8 cellular contexts compared by ENCODE assay signal in the genomic region with DNA sequence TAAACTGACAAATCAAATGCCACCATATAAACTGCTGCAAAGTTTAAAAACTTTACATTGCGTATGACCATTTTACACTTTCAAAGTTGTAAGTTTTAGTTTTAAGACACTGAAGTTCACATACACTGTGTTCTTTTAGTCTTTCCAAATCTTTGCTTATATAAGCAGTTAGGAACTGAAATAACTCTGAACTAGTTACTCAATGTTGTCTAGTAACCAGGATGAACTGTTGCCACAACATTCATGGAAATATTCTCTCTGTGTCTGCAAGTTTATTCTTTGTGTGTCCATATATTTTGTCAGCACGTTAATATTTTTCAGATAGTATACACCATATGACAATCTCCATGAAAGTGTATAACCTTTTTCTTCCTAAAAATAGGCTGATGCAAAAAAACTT.
A peak's percentile ranks its signal among the peaks of the same experiment; 100 is the strongest.
DNase-seq lines count a peak whose midpoint lies in the region; ATAC-seq, FAIRE-seq and TF ChIP-seq lines count a peak whose summit lies in the region.

No MANE protein-coding gene starts in this region.

- H3K9me3 ChIP-seq in HepG2 (ENCODE audit: low read length), result no peaks in the 10 kb centered on the region

- H3K4me2 ChIP-seq in HepG2 (ENCODE audit: low read depth, low read length), result no peak overlapping the region

- no peaks in the 10 kb centered on the region; a peak in 1 of 5 replicates for H3K36me3 ChIP-seq in HepG2 (replicated peaks in 1 of 2; ENCODE audit: control insufficient read depth in 1 of 2, insufficient read depth in 2 of 2, low read length in 2 of 2)

- TF ChIP-seq CTCF in HL-60 (IDR thresholded peaks at IDR 0.05; ENCODE audit: insufficient read depth, low read length) (no peak), coronary artery (IDR thresholded peaks at IDR 0.05) (no peak), HepG2 (CRISPR knock-in tag; IDR thresholded peaks at IDR 0.05) (no peak)

- no peak for TF ChIP-seq EP300 in HepG2 (IDR thresholded peaks at IDR 0.05; ENCODE audit: low read depth in 2 of 2, low read length in 2 of 2)
- no peak for TF ChIP-seq EP300 in HepG2 (CRISPR knock-in tag; IDR thresholded peaks at IDR 0.05; ENCODE audit: borderline replicate concordance)

- POLR2A ChIA-PET in HepG2 (lab: Yijun Ruan, JAX), result no interaction called here

- peak overlapping the region; percentile 46 for H3K27ac ChIP-seq in HL-60 (replicated peaks)
- H3K27ac ChIP-seq in coronary artery, result peak overlapping the region; percentile 64 to 92
- peak overlapping the region; percentile 31 for H3K27ac ChIP-seq in HepG2 (ENCODE audit: extremely low read length, insufficient read depth, low read length)

- FAIRE-seq in HepG2 (lab: Jason Lieb, UNC), result no peak

- in situ Hi-C loops in HepG2 (cut with HindIII; ENCODE audit: extremely low pct_ligation_motif_present, low pct_unique_long_range_greater_than_20kb), result no loop called here

- H3K4me3 ChIP-seq in HL-60 (replicated peaks; ENCODE audit: insufficient read depth, low read length), result no peak overlapping the region
- peak overlapping the region; percentile 50 for H3K4me3 ChIP-seq in coronary artery
- no peak overlapping the region for H3K4me3 ChIP-seq in HepG2 (replicated peaks in 1 of 3; ENCODE audit: insufficient read depth in 1 of 3, low read depth in 2 of 3, low read length in 3 of 3)

- CTCF ChIA-PET in HepG2 (lab: Yijun Ruan, JAX; ENCODE audit: low intra/inter-chr PET ratio, low total read pairs), result no interaction called here

- no peak overlapping the region for H3K9ac ChIP-seq in HepG2 (ENCODE audit: insufficient read depth, low read depth, low read length)

- no peak for TF ChIP-seq RAD21 in HepG2 (CRISPR knock-in tag; IDR thresholded peaks at IDR 0.05)

- H3K27me3 ChIP-seq in HL-60 (ENCODE audit: insufficient read depth, poor library complexity, severe bottlenecking) (no peaks in the 10 kb centered on the region), HepG2 (ENCODE audit: control insufficient read depth in 1 of 2, insufficient read depth in 2 of 2, low read length in 2 of 2) (no peaks in the 10 kb centered on the region)

- H4K20me1 ChIP-seq in HepG2 (ENCODE audit: insufficient read depth, low read length), result no peaks in the 10 kb centered on the region

- DNase-seq in HL-60 (ENCODE audit: low read depth in 1 of 2, low spot score in 1 of 2) (no peak), coronary artery (ENCODE audit: low spot score) (no peak), HepG2 (ENCODE audit: low spot score) (peak; percentile 31), superior temporal gyrus (ENCODE audit: extremely low spot score) (peak; percentile 50), NCI-H1105 (lab: John Stamatoyannopoulos, UW) (no peak), NCI-H2029 treated with DMSO at 0.1 percent for 48 hours (lab: John Stamatoyannopoulos, UW) (no peak)

- no peaks in the 10 kb centered on the region for H3K79me2 ChIP-seq in HepG2 (ENCODE audit: insufficient read depth, low read length)

- no peak for TF ChIP-seq POLR2A in HepG2 (IDR thresholded peaks at IDR 0.05; ENCODE audit: insufficient read depth in 1 of 2, low read depth in 2 of 2, low read length in 2 of 2)

- no peak overlapping the region for H2AFZ ChIP-seq in HepG2 (ENCODE audit: low read length)

- 81% methylated on average over 2 of the region's 2 CpGs for WGBS in HepG2 (ENCODE audit: low lambda C conversion rate)

- ATAC-seq in HepG2 (no peak; the same call in 2 of the 3 replicates), GM19324 (IDR thresholded peaks at IDR 0.05; ENCODE audit: low FRiP score, unreplicated experiment) (no peak), HG02981 (IDR thresholded peaks at IDR 0.05; ENCODE audit: unreplicated experiment) (no peak)

- intact Hi-C loops in HepG2 (cut with micrococcal nuclease; ENCODE audit: unreplicated experiment), result no loop called here

- no TSS peak for BruUV-seq in HepG2 (replicated peaks; lab: Mats Ljungman, UMichigan)

- peaks cover 23% of the 10 kb centered on the region for H3K4me1 ChIP-seq in HepG2 (ENCODE audit: insufficient read depth, low read length)

TF ChIP-seq in HepG2, 621 proteins besides CTCF, POLR2A, EP300 and RAD21:
- TF ChIP-seq IKZF1 (IDR thresholded peaks at IDR 0.05), result no peak
- no peak for TF ChIP-seq HIVEP1 (CRISPR knock-in tag; IDR thresholded peaks at IDR 0.05)
- TF ChIP-seq ZNF567 (CRISPR knock-in tag; IDR thresholded peaks at IDR 0.05; ENCODE audit: borderline replicate concordance), result no peak
- no peak for TF ChIP-seq SATB2 (CRISPR knock-in tag; IDR thresholded peaks at IDR 0.05)
- no peak for TF ChIP-seq ZNF441 (CRISPR knock-in tag; IDR thresholded peaks at IDR 0.05; ENCODE audit: borderline replicate concordance)
- peak; percentile 35 for TF ChIP-seq RFX1 (IDR thresholded peaks at IDR 0.05)
- no peak for TF ChIP-seq RELA (CRISPR knock-in tag; IDR thresholded peaks at IDR 0.05)
- peak; percentile 38; the same call in 1 of the 2 replicates for TF ChIP-seq CEBPB (IDR thresholded peaks at IDR 0.05; ENCODE audit: borderline replicate concordance, low read depth, low read length)
- no peak for TF ChIP-seq ZSCAN22 (CRISPR knock-in tag; IDR thresholded peaks at IDR 0.05)
- TF ChIP-seq, protein P1, sequence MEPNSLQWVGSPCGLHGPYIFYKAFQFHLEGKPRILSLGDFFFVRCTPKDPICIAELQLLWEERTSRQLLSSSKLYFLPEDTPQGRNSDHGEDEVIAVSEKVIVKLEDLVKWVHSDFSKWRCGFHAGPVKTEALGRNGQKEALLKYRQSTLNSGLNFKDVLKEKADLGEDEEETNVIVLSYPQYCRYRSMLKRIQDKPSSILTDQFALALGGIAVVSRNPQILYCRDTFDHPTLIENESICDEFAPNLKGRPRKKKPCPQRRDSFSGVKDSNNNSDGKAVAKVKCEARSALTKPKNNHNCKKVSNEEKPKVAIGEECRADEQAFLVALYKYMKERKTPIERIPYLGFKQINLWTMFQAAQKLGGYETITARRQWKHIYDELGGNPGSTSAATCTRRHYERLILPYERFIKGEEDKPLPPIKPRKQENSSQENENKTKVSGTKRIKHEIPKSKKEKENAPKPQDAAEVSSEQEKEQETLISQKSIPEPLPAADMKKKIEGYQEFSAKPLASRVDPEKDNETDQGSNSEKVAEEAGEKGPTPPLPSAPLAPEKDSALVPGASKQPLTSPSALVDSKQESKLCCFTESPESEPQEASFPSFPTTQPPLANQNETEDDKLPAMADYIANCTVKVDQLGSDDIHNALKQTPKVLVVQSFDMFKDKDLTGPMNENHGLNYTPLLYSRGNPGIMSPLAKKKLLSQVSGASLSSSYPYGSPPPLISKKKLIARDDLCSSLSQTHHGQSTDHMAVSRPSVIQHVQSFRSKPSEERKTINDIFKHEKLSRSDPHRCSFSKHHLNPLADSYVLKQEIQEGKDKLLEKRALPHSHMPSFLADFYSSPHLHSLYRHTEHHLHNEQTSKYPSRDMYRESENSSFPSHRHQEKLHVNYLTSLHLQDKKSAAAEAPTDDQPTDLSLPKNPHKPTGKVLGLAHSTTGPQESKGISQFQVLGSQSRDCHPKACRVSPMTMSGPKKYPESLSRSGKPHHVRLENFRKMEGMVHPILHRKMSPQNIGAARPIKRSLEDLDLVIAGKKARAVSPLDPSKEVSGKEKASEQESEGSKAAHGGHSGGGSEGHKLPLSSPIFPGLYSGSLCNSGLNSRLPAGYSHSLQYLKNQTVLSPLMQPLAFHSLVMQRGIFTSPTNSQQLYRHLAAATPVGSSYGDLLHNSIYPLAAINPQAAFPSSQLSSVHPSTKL (CRISPR knock-in tag; IDR thresholded peaks at IDR 0.05), result peak; percentile 14; the same call in 1 of the 2 replicates

Comparison
In these comparisons a context has a peak if more than half of its experiments do, and no peak if none do; other contexts are left out.
1. DNase-seq: peak in HepG2 (single experiment) and superior temporal gyrus (single experiment); none in HL-60 (0 of 2), coronary artery (single experiment), NCI-H1105 (single experiment) and NCI-H2029 treated with DMSO at 0.1 percent for 48 hours (single experiment).
2. Peak in every context shown above with its lines, with median percentiles within 50 percentile points of each other: H3K27ac ChIP-seq.